Comparison of ENCODE assay signal across 1 cellular context in genomic region chr19:19892055-19892941, GRCh38.
TF ChIP-seq lines count a peak whose summit lies in the region.

No MANE protein-coding gene starts in this region.

TF ChIP-seq in HepG2, 621 proteins besides CTCF, POLR2A, EP300 and RAD21:
- TF ChIP-seq ZNF274 (CRISPR knock-in tag; IDR thresholded peaks at IDR 0.05), result peak; percentile 47; the same call in 1 of the 2 replicates
